19 cellular contexts compared by ENCODE assay signal in the genomic region with DNA sequence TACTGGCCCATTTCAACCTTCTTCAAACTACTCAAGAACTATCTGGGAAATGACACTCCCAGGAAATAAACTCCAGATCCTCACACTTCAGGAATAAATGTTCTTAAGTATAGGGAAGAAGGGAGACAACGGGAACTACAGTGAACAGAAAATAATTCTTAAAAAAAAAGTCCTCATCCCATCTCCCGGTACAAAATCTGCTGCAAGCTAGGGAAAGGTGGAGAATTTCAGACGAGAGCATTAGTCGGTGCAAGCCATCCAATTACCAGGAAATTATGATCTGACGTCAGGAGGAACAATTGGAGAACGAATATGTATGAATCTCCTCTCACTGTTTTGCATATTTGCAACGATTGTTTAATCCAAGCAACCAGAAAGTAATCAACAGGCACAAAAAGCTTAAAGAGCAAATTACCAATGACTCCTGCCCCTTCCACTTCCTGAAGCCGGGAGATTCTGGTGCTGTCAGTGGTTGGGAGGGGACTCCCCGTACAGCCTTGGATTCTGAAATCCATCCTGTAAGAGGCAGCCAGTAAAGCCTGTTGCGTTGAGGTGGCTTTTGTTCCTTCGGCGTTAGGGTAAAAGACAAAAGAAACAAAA. TPM values are rescaled to one million over a fixed set of nuclear protein-coding genes. Genes with fewer than 3 reads are reported as not detected.
DNase-seq lines count a peak whose midpoint lies in the region; ATAC-seq, FAIRE-seq and TF ChIP-seq lines count a peak whose summit lies in the region.
"Had no signal": no experiment of that assay in that cellular context is flagged by ENCODE, and none has a peak within 500 bp of the region (broad histone marks: within the 10 kb centered on the region; RNA-seq: fewer than 3 reads in every experiment).

No MANE protein-coding gene starts in this region.

- peaks cover 0 to 2% of the 10 kb centered on the region in 2 donors for H3K9me3 Mint-ChIP-seq in natural killer cell
- no peaks in the 10 kb centered on the region for H3K9me3 Mint-ChIP-seq in natural killer cell treated with Interleukin-12 subunit alpha and Interleukin-12 subunit beta and Interleukin-15 and Interleukin-18, amount 100 ng/mL, for 72 hours
- H3K9me3 Mint-ChIP-seq: stimulated activated effector memory CD8-positive, alpha-beta T cell treated with anti-CD3 and anti-CD28 coated beads, Interleukin-12 subunit alpha, Interleukin-12 subunit beta, amount 100 ng/mL, for 72 hours had no signal

- H3K36me3 Mint-ChIP-seq in natural killer cell: peaks cover 8% of the 10 kb centered on the region
- H3K36me3 Mint-ChIP-seq in natural killer cell treated with Interleukin-12 subunit alpha and Interleukin-12 subunit beta and Interleukin-15 and Interleukin-18, amount 100 ng/mL, for 72 hours: peaks cover 12% of the 10 kb centered on the region

- peaks cover 75 to 81% of the 10 kb centered on the region in 2 donors for H3K27me3 Mint-ChIP-seq in natural killer cell (ENCODE audit: low read depth in 2 of 2)
- peaks cover 61 to 80% of the 10 kb centered on the region in 2 donors for H3K27me3 Mint-ChIP-seq in natural killer cell treated with Interleukin-12 subunit alpha and Interleukin-12 subunit beta and Interleukin-15 and Interleukin-18, amount 100 ng/mL, for 72 hours

- peak overlapping the region; percentile 14 for H3K4me3 Mint-ChIP-seq in natural killer cell
- H3K4me3 Mint-ChIP-seq in natural killer cell treated with Interleukin-12 subunit alpha and Interleukin-12 subunit beta and Interleukin-15 and Interleukin-18, amount 100 ng/mL, for 72 hours: no peak overlapping the region
- H3K4me3 Mint-ChIP-seq: stimulated activated effector memory CD8-positive, alpha-beta T cell treated with anti-CD3 and anti-CD28 coated beads, Interleukin-12 subunit alpha, Interleukin-12 subunit beta, amount 100 ng/mL, for 72 hours had no signal

- no peak overlapping the region for H3K27ac ChIP-seq in pancreas
- H3K27ac ChIP-seq: ascending aorta, parathyroid adenoma had no signal

- H3K4me1 Mint-ChIP-seq in natural killer cell: peaks cover 45 to 57% of the 10 kb centered on the region in 2 donors
- peaks cover 44 to 45% of the 10 kb centered on the region in 2 donors for H3K4me1 Mint-ChIP-seq in natural killer cell treated with Interleukin-12 subunit alpha and Interleukin-12 subunit beta and Interleukin-15 and Interleukin-18, amount 100 ng/mL, for 72 hours (ENCODE audit: low read depth in 2 of 2)

- H3K27me3 ChIP-seq in pancreas: peaks cover 5 to 69% (median 24%) of the 10 kb centered on the region in 4 donors

- intact Hi-C loops in natural killer cell (cut with micrococcal nuclease): loop anchor here (2.0 kb wide), 1 partner anchor 13 kb away; no protein-coding TSS in a partner anchor
- intact Hi-C loops in pancreas (cut with DNase I): no loop called here

- DNase-seq in natural killer cell (no peak), NCI-H69 (lab: John Stamatoyannopoulos, UW) (peak; percentile 46), iPS-NIHi7 (ENCODE audit: extremely low spot score) (peak; percentile 29), NCI-H1092 treated with DMSO at 0.1 percent for 48 hours (lab: John Stamatoyannopoulos, UW) (no peak), NCI-H2196 (lab: John Stamatoyannopoulos, UW; ENCODE audit: unreplicated experiment) (no peak), pancreas (no peak)
- no peak for DNase-seq in natural killer cell treated with Interleukin-12 subunit alpha and Interleukin-12 subunit beta and Interleukin-15 and Interleukin-18, amount 100 ng/mL, for 72 hours (ENCODE audit: low spot score)
- DNase-seq: activated naive CD4-positive, alpha-beta T cell; cerebellar nuclear complex; DMS79; HCEC 1CT; NCI-H2029 treated with DMSO at 0.1 percent for 48 hours had no signal

- TF ChIP-seq CTCF in natural killer cell (IDR thresholded peaks at IDR 0.05) (no peak), pancreas (IDR thresholded peaks at IDR 0.05) (no peak)

- peak overlapping the region in 1 of 2 donors; percentile 71 for H3K27ac Mint-ChIP-seq in natural killer cell
- H3K27ac Mint-ChIP-seq in natural killer cell treated with Interleukin-12 subunit alpha and Interleukin-12 subunit beta and Interleukin-15 and Interleukin-18, amount 100 ng/mL, for 72 hours: no peak overlapping the region
- H3K27ac Mint-ChIP-seq: stimulated activated effector memory CD8-positive, alpha-beta T cell treated with anti-CD3 and anti-CD28 coated beads, Interleukin-12 subunit alpha, Interleukin-12 subunit beta, amount 100 ng/mL, for 72 hours had no signal

- H3K36me3 ChIP-seq in pancreas: no peaks in the 10 kb centered on the region
- H3K36me3 ChIP-seq: ascending aorta had no signal

- 6% methylated on average over 12 of the region's 12 CpGs for WGBS in pancreas, 2 donors

- H3K4me3 ChIP-seq in pancreas: no peak overlapping the region
- H3K4me3 ChIP-seq: ascending aorta had no signal

- ATAC-seq in natural killer cell (no peak), GM19397 (IDR thresholded peaks at IDR 0.05; ENCODE audit: unreplicated experiment) (no peak), pancreas (no peak)
- no peak for ATAC-seq in natural killer cell treated with Interleukin-12 subunit alpha and Interleukin-12 subunit beta and Interleukin-15 and Interleukin-18, amount 100 ng/mL, for 72 hours
- ATAC-seq: Right ventricle myocardium inferior; stimulated activated effector memory CD8-positive, alpha-beta T cell treated with anti-CD3 and anti-CD28 coated beads, Interleukin-12 subunit alpha, Interleukin-12 subunit beta, amount 100 ng/mL, for 72 hours had no signal

- FAIRE-seq in pancreas (lab: Jason Lieb, UNC): no peak
- FAIRE-seq: frontal cortex, HTR-8/SVneo had no signal

- H3K9me3 ChIP-seq in pancreas: no peaks in the 10 kb centered on the region
- H3K9me3 ChIP-seq: ascending aorta had no signal

- H3K4me1 ChIP-seq in pancreas: peaks cover 0 to 2% (median 0%) of the 10 kb centered on the region in 3 donors

RNA-seq across cellular contexts. Expression of a gene that starts 15.1 kb away (rescaled TPM):
- total RNA-seq in natural killer cell (10 to 100 TPM; 50.3 to 92.2 (median 68.8) TPM), pancreas (under 1 TPM in 4 of 6 donors, not detected in 2; 0.12 to 0.38 (median 0.32) TPM)
- total RNA-seq in natural killer cell treated with Interleukin-12 subunit alpha and Interleukin-12 subunit beta and Interleukin-15 and Interleukin-18, amount 100 ng/mL, for 72 hours: 10 to 100 TPM in 1 of 2 donors, 1 to 10 TPM in 1; 7.6 to 10.9 TPM
- polyA plus RNA-seq in pancreas: under 1 TPM; 0.11 to 0.14 TPM
- total RNA-seq: ascending aorta, frontal cortex had no signal

Comparison
In these comparisons a context has a peak if more than half of its experiments do, and no peak if none do; other contexts are left out.
1. DNase-seq: peak in NCI-H69 (single experiment) and iPS-NIHi7 (single experiment); none in natural killer cell (single experiment), natural killer cell treated with Interleukin-12 subunit alpha and Interleukin-12 subunit beta and Interleukin-15 and Interleukin-18, amount 100 ng/mL, for 72 hours (single experiment), NCI-H1092 treated with DMSO at 0.1 percent for 48 hours (single experiment), NCI-H2196 (single experiment) and pancreas (0 of 6).
2. RNA of a gene that starts 15.1 kb away (total RNA-seq): 50.3 to 92.2 TPM in natural killer cell and 7.6 to 10.9 TPM in natural killer cell treated with Interleukin-12 subunit alpha and Interleukin-12 subunit beta and Interleukin-15 and Interleukin-18, amount 100 ng/mL, for 72 hours; 0.12 to 0.38 TPM in pancreas; every median in the first group is over 4 times any median in the second.